Comparison of ENCODE assay signal across 17 cellular contexts in the genomic region with DNA sequence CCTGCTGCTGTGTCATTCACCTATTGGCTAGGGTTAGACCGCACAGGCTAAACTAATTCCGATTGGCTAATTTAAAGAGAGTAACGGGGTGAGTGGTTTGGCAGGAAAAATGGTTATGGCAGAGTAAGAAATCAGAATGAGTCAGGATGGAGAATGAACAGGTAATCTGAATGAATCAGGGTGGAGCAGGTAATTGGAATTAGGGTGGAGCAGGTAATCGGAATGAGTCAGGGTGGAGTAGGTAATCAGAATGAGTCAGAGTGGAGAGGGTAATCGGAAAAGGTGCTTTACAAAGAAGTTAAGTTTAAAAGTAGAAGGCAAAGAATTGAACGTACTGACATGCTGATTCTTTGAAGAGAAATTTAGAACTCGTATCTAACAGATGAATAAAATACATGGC. TPM values are rescaled to one million over a fixed set of nuclear protein-coding genes. Genes with fewer than 3 reads are reported as not detected.
DNase-seq lines count a peak whose midpoint lies in the region; ATAC-seq and TF ChIP-seq lines count a peak whose summit lies in the region.
"Had no signal": no experiment of that assay in that cellular context is flagged by ENCODE, and none has a peak within 500 bp of the region (broad histone marks: within the 10 kb centered on the region; RNA-seq: fewer than 3 reads in every experiment).

No MANE protein-coding gene starts in this region.

- no peaks in the 10 kb centered on the region for H3K27me3 ChIP-seq in foreskin keratinocyte
- H3K27me3 ChIP-seq: SJCRH30 had no signal

- H3K4me1 Mint-ChIP-seq in activated CD8-positive, alpha-beta T cell treated with anti-CD3 and anti-CD28 coated beads, Interleukin-2, amount 10 ng/mL, durations not matched to agents 7 days and 5 days (ENCODE audit: low read depth), result peaks cover 14% of the 10 kb centered on the region
- H3K4me1 Mint-ChIP-seq in stimulated activated effector memory CD8-positive, alpha-beta T cell treated with anti-CD3 and anti-CD28 coated beads, Interleukin-12 subunit alpha, Interleukin-12 subunit beta, amount 100 ng/mL, for 72 hours, result peaks cover 18% of the 10 kb centered on the region

- POLR2A ChIA-PET in activated CD8-positive, alpha-beta T cell treated with anti-CD3 and anti-CD28 coated beads, Interleukin-2, amount 10 ng/mL, durations not matched to agents 7 days and 5 days (lab: Charles Lee), result no interaction called here

- ATAC-seq in activated naive CD4-positive, alpha-beta T cell treated with anti-CD3 and anti-CD28 coated beads, Interleukin-2, amount 50 U/mL, for 72 hours, result no peak
- ATAC-seq in activated CD8-positive, alpha-beta T cell treated with anti-CD3 and anti-CD28 coated beads, Interleukin-2, amount 10 ng/mL, durations not matched to agents 7 days and 5 days, result no peak
- ATAC-seq in foreskin keratinocyte, result peak; percentile 79
- ATAC-seq in stimulated activated effector memory CD8-positive, alpha-beta T cell treated with anti-CD3 and anti-CD28 coated beads, Interleukin-12 subunit alpha, Interleukin-12 subunit beta, amount 100 ng/mL, for 72 hours, result no peak
- ATAC-seq in HG03571 (IDR thresholded peaks at IDR 0.05; ENCODE audit: unreplicated experiment), result no peak
- ATAC-seq in GM19455 (IDR thresholded peaks at IDR 0.05; ENCODE audit: unreplicated experiment), result no peak

- no peak overlapping the region for H3K27ac ChIP-seq in foreskin keratinocyte
- H3K27ac ChIP-seq: KMS-11, SJCRH30 had no signal

- peaks cover 0 to 5% of the 10 kb centered on the region in 2 donors for H3K9me3 Mint-ChIP-seq in activated naive CD4-positive, alpha-beta T cell treated with anti-CD3 and anti-CD28 coated beads, Interleukin-2, amount 50 U/mL, for 72 hours
- H3K9me3 Mint-ChIP-seq in activated CD8-positive, alpha-beta T cell treated with anti-CD3 and anti-CD28 coated beads, Interleukin-2, amount 10 ng/mL, durations not matched to agents 7 days and 5 days (ENCODE audit: insufficient read depth), result no peaks in the 10 kb centered on the region
- H3K9me3 Mint-ChIP-seq in stimulated activated effector memory CD8-positive, alpha-beta T cell treated with anti-CD3 and anti-CD28 coated beads, Interleukin-12 subunit alpha, Interleukin-12 subunit beta, amount 100 ng/mL, for 72 hours, result no peaks in the 10 kb centered on the region
- H3K9me3 Mint-ChIP-seq: CD4-positive, alpha-beta memory T cell had no signal

- no peak for DNase-seq in activated naive CD4-positive, alpha-beta T cell treated with anti-CD3 and anti-CD28 coated beads, Interleukin-2, amount 50 U/mL, for 72 hours (ENCODE audit: low spot score in 2 of 2)
- no peak for DNase-seq in activated naive CD4-positive, alpha-beta T cell treated with anti-CD3 and anti-CD28 coated beads, Interleukin-2, amount 50 U/mL, for 16 hours
- DNase-seq in activated CD8-positive, alpha-beta T cell treated with anti-CD3 and anti-CD28 coated beads, Interleukin-2, amount 10 ng/mL, durations not matched to agents 7 days and 5 days, result no peak
- DNase-seq in foreskin keratinocyte (peak; percentile 76 to 80), G401 (ENCODE audit: low spot score) (no peak)
- no peak for DNase-seq in stimulated activated effector memory CD8-positive, alpha-beta T cell treated with anti-CD3 and anti-CD28 coated beads, Interleukin-12 subunit alpha, Interleukin-12 subunit beta, amount 100 ng/mL, for 72 hours (ENCODE audit: low spot score in 2 of 2)
- DNase-seq: NCI-H1105 treated with DMSO at 0.1 percent for 48 hours; NCI-H1694 treated with DMSO at 0.1 percent for 48 hours; NCI-H345; NCI-H69; NK-92 treated with Interleukin-12 subunit alpha and Interleukin-12 subunit beta, amount 100 ng/mL, for 24 hours had no signal

- in situ Hi-C loops in G401 (cut with HindIII; ENCODE audit: low sequenced_read_pairs), result no loop called here

- H3K27me3 Mint-ChIP-seq in activated CD8-positive, alpha-beta T cell treated with anti-CD3 and anti-CD28 coated beads, Interleukin-2, amount 10 ng/mL, durations not matched to agents 7 days and 5 days (ENCODE audit: low read depth), result no peaks in the 10 kb centered on the region
- H3K27me3 Mint-ChIP-seq: CD4-positive, alpha-beta memory T cell had no signal

- no peak overlapping the region for H3K4me3 Mint-ChIP-seq in activated CD8-positive, alpha-beta T cell treated with anti-CD3 and anti-CD28 coated beads, Interleukin-2, amount 10 ng/mL, durations not matched to agents 7 days and 5 days
- no peak overlapping the region for H3K4me3 Mint-ChIP-seq in stimulated activated effector memory CD8-positive, alpha-beta T cell treated with anti-CD3 and anti-CD28 coated beads, Interleukin-12 subunit alpha, Interleukin-12 subunit beta, amount 100 ng/mL, for 72 hours
- H3K4me3 Mint-ChIP-seq: CD4-positive, alpha-beta memory T cell; GM23338 had no signal

- CTCF ChIA-PET in activated CD8-positive, alpha-beta T cell treated with anti-CD3 and anti-CD28 coated beads, Interleukin-2, amount 10 ng/mL, durations not matched to agents 7 days and 5 days (lab: Charles Lee), result no interaction called here

- H3K27ac Mint-ChIP-seq in activated naive CD4-positive, alpha-beta T cell treated with anti-CD3 and anti-CD28 coated beads, Interleukin-2, amount 50 U/mL, for 72 hours, result peak overlapping the region; percentile 4
- peak overlapping the region; percentile 44 for H3K27ac Mint-ChIP-seq in activated CD8-positive, alpha-beta T cell treated with anti-CD3 and anti-CD28 coated beads, Interleukin-2, amount 10 ng/mL, durations not matched to agents 7 days and 5 days
- H3K27ac Mint-ChIP-seq in stimulated activated effector memory CD8-positive, alpha-beta T cell treated with anti-CD3 and anti-CD28 coated beads, Interleukin-12 subunit alpha, Interleukin-12 subunit beta, amount 100 ng/mL, for 72 hours, result peak overlapping the region; percentile 3

- peaks cover 7% of the 10 kb centered on the region for H3K4me1 ChIP-seq in foreskin keratinocyte
- H3K4me1 ChIP-seq: SJCRH30 had no signal

- H3K36me3 Mint-ChIP-seq in activated naive CD4-positive, alpha-beta T cell treated with anti-CD3 and anti-CD28 coated beads, Interleukin-2, amount 50 U/mL, for 72 hours, result peaks cover 6 to 13% of the 10 kb centered on the region in 2 donors
- H3K36me3 Mint-ChIP-seq in activated CD8-positive, alpha-beta T cell treated with anti-CD3 and anti-CD28 coated beads, Interleukin-2, amount 10 ng/mL, durations not matched to agents 7 days and 5 days (ENCODE audit: low read depth), result peaks cover 9% of the 10 kb centered on the region
- no peaks in the 10 kb centered on the region for H3K36me3 Mint-ChIP-seq in stimulated activated effector memory CD8-positive, alpha-beta T cell treated with anti-CD3 and anti-CD28 coated beads, Interleukin-12 subunit alpha, Interleukin-12 subunit beta, amount 100 ng/mL, for 72 hours

- no peak for TF ChIP-seq CTCF in foreskin keratinocyte (conservative IDR thresholded peaks at IDR 0.05)

RNA-seq across cellular contexts. Expression of a gene that starts 11.7 kb away (rescaled TPM):
- total RNA-seq in activated naive CD4-positive, alpha-beta T cell treated with anti-CD3 and anti-CD28 coated beads, Interleukin-2, amount 50 U/mL, for 72 hours, result 10 to 100 TPM in 1 of 2 donors, 1 to 10 TPM in 1; 1.5 to 10.8 TPM
- total RNA-seq in activated CD8-positive, alpha-beta T cell treated with anti-CD3 and anti-CD28 coated beads, Interleukin-2, amount 10 ng/mL, durations not matched to agents 7 days and 5 days, result 10 to 100 TPM; 11.8 to 12.6 TPM
- 9.9 and 10.7 TPM in 2 replicates for total RNA-seq in foreskin keratinocyte
- 6.7 and 8.1 TPM in 2 replicates for polyA plus RNA-seq in foreskin keratinocyte
- total RNA-seq in G401 (2014; rRNA removed; shearing (Covaris generic)), result 19.9 and 24.6 TPM in 2 replicates

Comparison
In these comparisons a context has a peak if more than half of its experiments do, and no peak if none do; other contexts are left out.
1. DNase-seq: peak in foreskin keratinocyte (2 of 2); none in activated naive CD4-positive, alpha-beta T cell treated with anti-CD3 and anti-CD28 coated beads, Interleukin-2, amount 50 U/mL, for 72 hours (0 of 2), activated naive CD4-positive, alpha-beta T cell treated with anti-CD3 and anti-CD28 coated beads, Interleukin-2, amount 50 U/mL, for 16 hours (single experiment), activated CD8-positive, alpha-beta T cell treated with anti-CD3 and anti-CD28 coated beads, Interleukin-2, amount 10 ng/mL, durations not matched to agents 7 days and 5 days (single experiment), stimulated activated effector memory CD8-positive, alpha-beta T cell treated with anti-CD3 and anti-CD28 coated beads, Interleukin-12 subunit alpha, Interleukin-12 subunit beta, amount 100 ng/mL, for 72 hours (0 of 2) and G401 (single experiment).
2. Peak in every context shown above with its lines, with median percentiles within 50 percentile points of each other: H3K27ac Mint-ChIP-seq.